ENCODE assay signal across 1 cellular context in the genomic region with DNA sequence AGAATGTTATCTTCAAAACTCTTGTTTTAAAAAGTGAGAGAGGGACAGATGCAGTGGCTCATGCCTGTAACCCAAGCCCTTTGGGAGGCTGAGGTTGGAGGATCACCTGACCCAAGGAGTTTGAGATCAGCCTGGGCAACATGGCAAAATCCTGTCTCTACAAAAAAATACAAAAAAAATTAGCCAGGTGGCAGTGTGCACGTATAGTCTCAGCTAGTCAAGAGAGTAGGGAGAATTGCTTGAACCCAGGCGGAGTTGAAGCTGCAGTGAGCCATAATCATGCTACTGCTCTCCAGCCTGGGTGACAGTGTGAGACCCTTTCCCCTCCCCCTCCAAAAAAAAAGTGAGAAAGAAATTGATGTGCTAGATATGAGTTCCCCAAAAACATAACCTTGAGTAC.
TF ChIP-seq lines count a peak whose summit lies in the region.

No MANE protein-coding gene starts in this region.

TF ChIP-seq in WTC11, 78 proteins besides CTCF, POLR2A, EP300 and RAD21 (continued from another document):
- TF ChIP-seq, protein P1, sequence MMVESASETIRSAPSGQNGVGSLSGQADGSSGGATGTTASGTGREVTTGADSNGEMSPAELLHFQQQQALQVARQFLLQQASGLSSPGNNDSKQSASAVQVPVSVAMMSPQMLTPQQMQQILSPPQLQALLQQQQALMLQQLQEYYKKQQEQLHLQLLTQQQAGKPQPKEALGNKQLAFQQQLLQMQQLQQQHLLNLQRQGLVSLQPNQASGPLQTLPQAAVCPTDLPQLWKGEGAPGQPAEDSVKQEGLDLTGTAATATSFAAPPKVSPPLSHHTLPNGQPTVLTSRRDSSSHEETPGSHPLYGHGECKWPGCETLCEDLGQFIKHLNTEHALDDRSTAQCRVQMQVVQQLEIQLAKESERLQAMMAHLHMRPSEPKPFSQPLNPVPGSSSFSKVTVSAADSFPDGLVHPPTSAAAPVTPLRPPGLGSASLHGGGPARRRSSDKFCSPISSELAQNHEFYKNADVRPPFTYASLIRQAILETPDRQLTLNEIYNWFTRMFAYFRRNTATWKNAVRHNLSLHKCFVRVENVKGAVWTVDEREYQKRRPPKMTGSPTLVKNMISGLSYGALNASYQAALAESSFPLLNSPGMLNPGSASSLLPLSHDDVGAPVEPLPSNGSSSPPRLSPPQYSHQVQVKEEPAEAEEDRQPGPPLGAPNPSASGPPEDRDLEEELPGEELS (CRISPR knock-in tag; IDR thresholded peaks at IDR 0.05) = no peak
- no peak for TF ChIP-seq RELA (CRISPR knock-in tag; IDR thresholded peaks at IDR 0.05; ENCODE audit: borderline replicate concordance)
TF ChIP-seq in WTC11: peak in this region for 0.
